Comparison of ENCODE assay signal across 37 cellular contexts in the genomic region with DNA sequence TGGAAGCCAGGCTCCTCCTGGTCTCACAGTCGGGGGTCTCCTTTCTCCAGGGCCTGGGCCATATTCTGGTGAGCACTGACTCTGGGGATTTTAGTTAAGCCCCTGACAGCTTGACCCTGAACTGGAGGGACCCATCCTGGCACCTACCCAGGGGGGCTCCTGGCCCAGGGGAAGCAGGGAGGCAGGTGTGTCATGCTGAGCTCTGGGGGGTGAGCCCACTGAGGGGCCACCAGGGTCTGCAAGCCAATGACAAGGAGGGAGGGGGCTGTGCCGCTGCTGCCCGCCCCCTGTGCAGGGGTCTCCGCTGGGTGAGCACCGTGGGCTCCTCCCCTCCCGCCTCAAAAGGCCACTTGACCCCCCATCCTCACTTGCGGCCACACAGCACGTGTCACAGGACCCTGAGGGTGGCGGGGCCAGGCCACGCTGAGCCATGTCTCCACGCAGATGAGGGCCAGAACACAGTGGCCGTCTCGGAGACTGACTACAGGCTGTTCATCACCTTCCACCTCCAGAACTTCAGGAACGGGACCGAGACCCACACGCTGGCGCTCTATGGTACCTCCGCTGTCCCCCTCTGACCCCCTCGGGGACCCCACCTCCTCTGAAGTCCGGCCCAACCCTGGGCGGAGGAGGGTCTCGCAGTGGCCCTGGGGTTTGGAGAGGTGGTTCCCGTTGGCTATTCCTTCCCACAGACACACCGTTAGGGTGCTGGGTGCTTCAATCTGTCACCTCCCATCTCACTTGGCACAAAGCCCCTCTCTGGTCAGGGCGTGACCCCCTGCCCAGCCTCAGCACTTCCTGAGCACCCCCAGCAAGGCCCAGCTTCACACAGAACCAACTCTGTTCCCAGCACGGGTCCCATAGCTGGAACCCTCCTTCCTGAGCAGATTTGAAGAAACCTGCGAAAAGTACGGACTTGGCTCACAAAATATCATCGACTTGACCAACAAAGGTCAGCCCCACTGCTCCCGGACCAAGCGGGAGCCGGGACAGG. TPM values are rescaled to one million over a fixed set of nuclear protein-coding genes. Genes with fewer than 3 reads are reported as not detected.
"Had no signal": no experiment of that assay in that cellular context is flagged by ENCODE, and none has a peak within 500 bp of the region (broad histone marks: within the 10 kb centered on the region; RNA-seq: fewer than 3 reads in every experiment).

No MANE protein-coding gene starts in this region.

- H3K27me3 ChIP-seq: thyroid gland, upper lobe of left lung, vagina had no signal

- H3K27ac ChIP-seq: gastroesophageal sphincter, left lung, parathyroid adenoma, psoas muscle, sigmoid colon, thyroid gland, upper lobe of left lung, vagina had no signal

- FAIRE-seq: endothelial cell of umbilical vein, small intestine had no signal

- ATAC-seq: activated CD4-positive, alpha-beta T cell treated with anti-CD3 and anti-CD28 coated beads for 36 hours; activated CD8-positive, alpha-beta memory T cell treated with anti-CD3 and anti-CD28 coated beads, Interleukin-2, amount 10 ng/mL, durations not matched to agents 7 days and 5 days; activated CD8-positive, alpha-beta T cell treated with anti-CD3 and anti-CD28 coated beads, Interleukin-2, amount 10 ng/mL, durations not matched to agents 7 days and 5 days; activated naive CD8-positive, alpha-beta T cell treated with anti-CD3 and anti-CD28 coated beads, Interleukin-2, amount 50 U/mL, for 24 hours; effector memory CD8-positive, alpha-beta T cell; gastroesophageal sphincter; left lung; mucosa of descending colon; psoas muscle; stimulated activated memory B cell treated with anti-CD40 and anti-IgM and Interleukin-4, amounts not matched to agents 10 μg/mL and 1 μg/mL and 100 μg/mL, for 72 hours; stimulated activated naive CD8-positive, alpha-beta T cell treated with anti-CD3 and anti-CD28 coated beads, Interleukin-15, amount 100 ng/mL, for 72 hours had no signal

- DNase-seq: activated CD4-positive, alpha-beta T cell treated with anti-CD3 and anti-CD28 coated beads for 36 hours; activated CD4-positive, CD25-positive, alpha-beta regulatory T cell; activated CD8-positive, alpha-beta memory T cell treated with anti-CD3 and anti-CD28 coated beads, Interleukin-2, amount 10 ng/mL, durations not matched to agents 7 days and 5 days; activated CD8-positive, alpha-beta T cell treated with anti-CD3 and anti-CD28 coated beads, Interleukin-2, amount 10 ng/mL, durations not matched to agents 7 days and 5 days; activated naive CD8-positive, alpha-beta T cell treated with anti-CD3 and anti-CD28 coated beads, Interleukin-2, amount 50 U/mL, for 24 hours; activated T-cell treated with anti-CD3 and anti-CD28 coated beads, Interleukin-2, amount 50 U/mL, for 48 hours; amygdala; caudate nucleus; cortex of kidney; effector memory CD8-positive, alpha-beta T cell; hypothalamus; mucosa of descending colon; nucleus accumbens; sigmoid colon; small intestine; stimulated activated CD4-positive, alpha-beta T cell treated with anti-CD3 and anti-CD28 coated beads, Interleukin-1b, Interleukin-23, amount 100 ng/mL, for 48 hours; stimulated activated CD4-positive, alpha-beta T cell treated with anti-CD3 and anti-CD28 coated beads, Interleukin-4, amount 100 ng/mL, for 4 hours; stimulated activated CD8-positive, alpha-beta memory T cell treated with anti-CD3 and anti-CD28 coated beads, Interleukin-4, amount 100 ng/mL, for 48 hours; stimulated activated naive CD8-positive, alpha-beta T cell treated with anti-CD3 and anti-CD28 coated beads, Interleukin-15, amount 100 ng/mL, for 72 hours; substantia nigra; thyroid gland had no signal

- H3K4me1 ChIP-seq: gastroesophageal sphincter, left lung, psoas muscle, sigmoid colon, thyroid gland, upper lobe of left lung, vagina had no signal

- H3K4me3 ChIP-seq: gastroesophageal sphincter, left lung, lung, mucosa of descending colon, psoas muscle, sigmoid colon, thyroid gland, upper lobe of left lung, vagina had no signal

- H3K79me2 ChIP-seq: parathyroid adenoma had no signal

- H3K36me3 ChIP-seq: gastroesophageal sphincter, left lung, sigmoid colon, thyroid gland, upper lobe of left lung, vagina had no signal

- H3K9ac ChIP-seq: parathyroid adenoma had no signal

- H2AFZ ChIP-seq: parathyroid adenoma had no signal

- H3K9me3 ChIP-seq: gastroesophageal sphincter, left lung, mucosa of descending colon, psoas muscle, sigmoid colon, thyroid gland, vagina had no signal

RNA-seq across cellular contexts. Expression of gene LCN9, which starts 2.0 kb away (rescaled TPM):
- total RNA-seq: activated CD4-positive, alpha-beta T cell treated with anti-CD3 and anti-CD28 coated beads for 36 hours; activated CD8-positive, alpha-beta memory T cell treated with anti-CD3 and anti-CD28 coated beads, Interleukin-2, amount 10 ng/mL, durations not matched to agents 7 days and 5 days; activated CD8-positive, alpha-beta T cell treated with anti-CD3 and anti-CD28 coated beads, Interleukin-2, amount 10 ng/mL, durations not matched to agents 7 days and 5 days; activated T-helper 2 cell treated with anti-CD3 and anti-CD28 coated beads, Interferon-gamma antibody, Interleukin-2, Interleukin-4, amounts not matched to agents 10 μg/mL and 5 μg/mL and 100 μg/mL, durations not matched to agents 14 hours and 24 hours and 36 hours; endothelial cell of umbilical vein; fibroblast of lung; fibroblast of villous mesenchyme; gastroesophageal sphincter; left lung; lung; mucosa of descending colon; myocyte; psoas muscle; sigmoid colon; thyroid gland; upper lobe of left lung; vagina had no signal
- polyA plus RNA-seq: endothelial cell of umbilical vein, esophagus, fibroblast of lung, lung, psoas muscle, sigmoid colon, small intestine had no signal

RNA-seq across cellular contexts. Expression of gene GLT6D1, which starts 25.8 kb away (rescaled TPM):
- total RNA-seq: activated CD4-positive, alpha-beta T cell treated with anti-CD3 and anti-CD28 coated beads for 36 hours; activated CD8-positive, alpha-beta memory T cell treated with anti-CD3 and anti-CD28 coated beads, Interleukin-2, amount 10 ng/mL, durations not matched to agents 7 days and 5 days; activated CD8-positive, alpha-beta T cell treated with anti-CD3 and anti-CD28 coated beads, Interleukin-2, amount 10 ng/mL, durations not matched to agents 7 days and 5 days; activated T-helper 2 cell treated with anti-CD3 and anti-CD28 coated beads, Interferon-gamma antibody, Interleukin-2, Interleukin-4, amounts not matched to agents 10 μg/mL and 5 μg/mL and 100 μg/mL, durations not matched to agents 14 hours and 24 hours and 36 hours; chondrocyte; endothelial cell of umbilical vein; fibroblast of lung; fibroblast of villous mesenchyme; gastroesophageal sphincter; left lung; lung; mucosa of descending colon; myocyte; psoas muscle; sigmoid colon; thyroid gland; upper lobe of left lung; vagina had no signal
- polyA plus RNA-seq: endothelial cell of umbilical vein, esophagus, fibroblast of lung, lung, neural cell, psoas muscle, sigmoid colon, small intestine had no signal

RNA-seq across cellular contexts. Expression of gene SOHLH1, which starts 34.2 kb away (rescaled TPM):
- total RNA-seq: activated CD4-positive, alpha-beta T cell treated with anti-CD3 and anti-CD28 coated beads for 36 hours; activated CD8-positive, alpha-beta memory T cell treated with anti-CD3 and anti-CD28 coated beads, Interleukin-2, amount 10 ng/mL, durations not matched to agents 7 days and 5 days; activated CD8-positive, alpha-beta T cell treated with anti-CD3 and anti-CD28 coated beads, Interleukin-2, amount 10 ng/mL, durations not matched to agents 7 days and 5 days; activated T-helper 2 cell treated with anti-CD3 and anti-CD28 coated beads, Interferon-gamma antibody, Interleukin-2, Interleukin-4, amounts not matched to agents 10 μg/mL and 5 μg/mL and 100 μg/mL, durations not matched to agents 14 hours and 24 hours and 36 hours; chondrocyte; endothelial cell of umbilical vein; fibroblast of lung; fibroblast of villous mesenchyme; gastroesophageal sphincter; left lung; lung; mucosa of descending colon; myocyte; psoas muscle; sigmoid colon; thyroid gland; upper lobe of left lung; vagina had no signal
- polyA plus RNA-seq: endothelial cell of umbilical vein, esophagus, fibroblast of lung, lung, neural cell, psoas muscle, sigmoid colon, small intestine had no signal

RNA-seq across cellular contexts. Expression of gene KCNT1, which starts 36.9 kb away (rescaled TPM):
- total RNA-seq: activated CD4-positive, alpha-beta T cell treated with anti-CD3 and anti-CD28 coated beads for 36 hours; activated CD8-positive, alpha-beta memory T cell treated with anti-CD3 and anti-CD28 coated beads, Interleukin-2, amount 10 ng/mL, durations not matched to agents 7 days and 5 days; activated CD8-positive, alpha-beta T cell treated with anti-CD3 and anti-CD28 coated beads, Interleukin-2, amount 10 ng/mL, durations not matched to agents 7 days and 5 days; activated T-helper 2 cell treated with anti-CD3 and anti-CD28 coated beads, Interferon-gamma antibody, Interleukin-2, Interleukin-4, amounts not matched to agents 10 μg/mL and 5 μg/mL and 100 μg/mL, durations not matched to agents 14 hours and 24 hours and 36 hours; chondrocyte; endothelial cell of umbilical vein; fibroblast of lung; fibroblast of villous mesenchyme; vagina had no signal
- polyA plus RNA-seq: endothelial cell of umbilical vein, fibroblast of lung had no signal
